18 cellular contexts compared by ENCODE assay signal in genomic region chr6:51411726-51412125, GRCh38.
A peak's percentile ranks its signal among the peaks of the same experiment; 100 is the strongest.
DNase-seq lines count a peak whose midpoint lies in the region; TF ChIP-seq lines count a peak whose summit lies in the region.
"Had no signal": no experiment of that assay in that cellular context is flagged by ENCODE, and none has a peak within 500 bp of the region (broad histone marks: within the 10 kb centered on the region; RNA-seq: fewer than 3 reads in every experiment).

No MANE protein-coding gene starts in this region.

- in situ Hi-C loops in ACHN (cut with HindIII; ENCODE audit: low pct_ligation_motif_present, low pct_unique_long_range_greater_than_20kb, low sequenced_read_pairs), result no loop called here

- no peaks in the 10 kb centered on the region for H3K27me3 ChIP-seq in A673 (replicated peaks; ENCODE audit: insufficient read depth, low read depth, low read length, poor library complexity)
- no peaks in the 10 kb centered on the region for H3K27me3 ChIP-seq in smooth muscle cell (ENCODE audit: low read depth)
- H3K27me3 ChIP-seq in mesendoderm (ENCODE audit: insufficient read depth, low read length, poor library complexity), result no peaks in the 10 kb centered on the region

- H4K5ac ChIP-seq in mesendoderm (ENCODE audit: low read length), result no peak overlapping the region

- H3K18ac ChIP-seq in mesendoderm (ENCODE audit: low read length), result no peak overlapping the region

- POLR2A ChIA-PET in A673 (lab: Charles Lee; ENCODE audit: low non-redundant PET), result no interaction called here

- intact Hi-C loops in A673 (cut with micrococcal nuclease; ENCODE audit: unreplicated experiment), result no loop called here

- no peak overlapping the region for H3K56ac ChIP-seq in mesendoderm (ENCODE audit: low read length)

- H3F3A ChIP-seq in smooth muscle cell (ENCODE audit: low read depth), result no peaks in the 10 kb centered on the region

- H2AK5ac ChIP-seq in mesendoderm (ENCODE audit: low read length), result no peak overlapping the region

- H3K79me2 ChIP-seq in smooth muscle cell (ENCODE audit: low read depth) (no peaks in the 10 kb centered on the region), mesendoderm (ENCODE audit: control insufficient read depth, insufficient read depth, low read length) (no peaks in the 10 kb centered on the region)

- H2BK15ac ChIP-seq in mesendoderm (replicated peaks; ENCODE audit: low read depth), result no peak overlapping the region

- peak; percentile 12 for DNase-seq in A673 (ENCODE audit: low spot score)
- DNase-seq in NCI-H526 treated with DMSO at 0.1 percent for 48 hours (lab: John Stamatoyannopoulos, UW), result peak; percentile 79
- DNase-seq in SK-N-MC (ENCODE audit: low read depth, low spot score), result no peak
- no peak for DNase-seq in smooth muscle cell (lab: John Stamatoyannopoulos, UW; ENCODE audit: unreplicated experiment)
- no peak for DNase-seq in mesendoderm
- no peak for DNase-seq in ACHN
- DNase-seq in NCI-H1417 treated with DMSO at 0.1 percent for 48 hours (lab: John Stamatoyannopoulos, UW), result no peak
- DNase-seq: C1 segment of cervical spinal cord; Caco-2; CD4-positive, alpha-beta memory T cell; DMS153; DND-41; GDM1; GM23248; HFFc6 had no signal

- TF ChIP-seq CTCF in A673 (conservative IDR thresholded peaks at IDR 0.05; ENCODE audit: low read depth, low read length), result no peak
- TF ChIP-seq CTCF in smooth muscle cell (IDR thresholded peaks at IDR 0.05; ENCODE audit: borderline replicate concordance, insufficient read depth, poor library complexity, severe bottlenecking), result no peak

- 65% methylated on average over 3 of the region's 3 CpGs for WGBS in smooth muscle cell (ENCODE audit: low lambda C conversion rate)
- no CpG with 5 or more reads among the region's 3 CpGs for WGBS in mesendoderm (ENCODE audit: extremely low coverage, insufficient coverage, low lambda C conversion rate)

- H3K9ac ChIP-seq in SK-N-MC (ENCODE audit: insufficient read length), result no peak overlapping the region
- no peak overlapping the region for H3K9ac ChIP-seq in smooth muscle cell (ENCODE audit: low read depth)
- H3K9ac ChIP-seq in mesendoderm (ENCODE audit: low read length), result no peak overlapping the region
- H3K9ac ChIP-seq: GM23248 had no signal

- H3K27ac ChIP-seq in A673 (ENCODE audit: low read depth, low read length, poor library complexity, severe bottlenecking) (no peak overlapping the region), SK-N-MC (peak overlapping the region; percentile 76), smooth muscle cell (ENCODE audit: low read depth) (no peak overlapping the region), mesendoderm (ENCODE audit: low read depth, low read length) (no peak overlapping the region)
- H3K27ac ChIP-seq: 22Rv1, GM23248 had no signal

- H2AFZ ChIP-seq in smooth muscle cell (ENCODE audit: low read depth), result no peak overlapping the region
- H2AFZ ChIP-seq: GM23248 had no signal

- no peak overlapping the region for H3K23ac ChIP-seq in mesendoderm (ENCODE audit: low read length)

- H3K4ac ChIP-seq in mesendoderm (ENCODE audit: low read depth, low read length), result no peak overlapping the region

- BruUV-seq in A673 (replicated peaks; lab: Mats Ljungman, UMichigan), result no TSS peak

- H2BK5ac ChIP-seq in mesendoderm (ENCODE audit: low read length), result no peak overlapping the region

- no peaks in the 10 kb centered on the region for H3K79me1 ChIP-seq in mesendoderm (ENCODE audit: low read length)

- CTCF ChIA-PET in A673 (lab: Charles Lee), result no interaction called here

- H3K4me3 ChIP-seq in A673 (ENCODE audit: low read depth, low read length, poor library complexity, severe bottlenecking), result no peak overlapping the region
- peak overlapping the region; percentile 22; the same call in 1 of the 2 replicates for H3K4me3 ChIP-seq in SK-N-MC
- H3K4me3 ChIP-seq in smooth muscle cell, result no peak overlapping the region
- no peak overlapping the region for H3K4me3 ChIP-seq in mesendoderm (ENCODE audit: low read length)
- H3K4me3 ChIP-seq: GM12878, GM23248, HAP-1 had no signal

- no peak overlapping the region for H2BK120ac ChIP-seq in mesendoderm (ENCODE audit: low read depth, low read length)

- H4K20me1 ChIP-seq in smooth muscle cell (ENCODE audit: low read depth), result no peaks in the 10 kb centered on the region

- H3K4me2 ChIP-seq in smooth muscle cell, result peak overlapping the region; percentile 9
- H3K4me2 ChIP-seq in mesendoderm (ENCODE audit: low read length), result no peak overlapping the region

- H3K4me1 ChIP-seq in A673 (ENCODE audit: insufficient read depth, low read length, poor library complexity, severe bottlenecking) (no peaks in the 10 kb centered on the region), smooth muscle cell (ENCODE audit: low read depth) (no peaks in the 10 kb centered on the region), mesendoderm (ENCODE audit: control insufficient read depth, low read depth, low read length) (no peaks in the 10 kb centered on the region)
- H3K4me1 ChIP-seq: Caco-2, HAP-1 had no signal

- no peak overlapping the region for H4K8ac ChIP-seq in mesendoderm (ENCODE audit: low read depth, low read length)

- no peaks in the 10 kb centered on the region for H3K9me3 ChIP-seq in A673 (ENCODE audit: low read depth, low read length, poor library complexity, severe bottlenecking)
- H3K9me3 ChIP-seq in SK-N-MC (ENCODE audit: low read depth, low read length), result no peaks in the 10 kb centered on the region
- no peaks in the 10 kb centered on the region for H3K9me3 ChIP-seq in smooth muscle cell (replicated peaks; ENCODE audit: low read depth)
- H3K9me3 ChIP-seq: Caco-2, HAP-1 had no signal

- H3K36me3 ChIP-seq in A673 (ENCODE audit: insufficient read depth, low read length, poor library complexity, severe bottlenecking) (no peaks in the 10 kb centered on the region), SK-N-MC (ENCODE audit: insufficient read depth, low read length) (no peaks in the 10 kb centered on the region), smooth muscle cell (ENCODE audit: low read depth) (no peaks in the 10 kb centered on the region), mesendoderm (ENCODE audit: control insufficient read depth, insufficient read depth, low read length) (no peaks in the 10 kb centered on the region)
- H3K36me3 ChIP-seq: HAP-1 had no signal

Comparison
In these comparisons a context has a peak if more than half of its experiments do, and no peak if none do; other contexts are left out.
1. DNase-seq: peak in A673 (single experiment) and NCI-H526 treated with DMSO at 0.1 percent for 48 hours (single experiment); none in SK-N-MC (single experiment), smooth muscle cell (single experiment), mesendoderm (single experiment), ACHN (single experiment) and NCI-H1417 treated with DMSO at 0.1 percent for 48 hours (single experiment).